Comparison of ENCODE assay signal across 8 cellular contexts in genomic region chr1:184051485-184052193, GRCh38. TPM values are rescaled to one million over a fixed set of nuclear protein-coding genes. Genes with fewer than 3 reads are reported as not detected.
DNase-seq lines count a peak whose midpoint lies in the region; FAIRE-seq and TF ChIP-seq lines count a peak whose summit lies in the region.

Gene TSEN15, plus strand, starts transcription at chr1:184051730. Its CDS starts 26 bp downstream, at chr1:184051756.

- H3K14ac ChIP-seq in H9 (ENCODE audit: insufficient read depth, low read length): peak within 1 kb of the TSS; percentile 91

- H3K27ac ChIP-seq in H9 (ENCODE audit: insufficient read length, low read depth, low read length) (peak within 1 kb of the TSS; percentile 81), ovary (peak within 1 kb of the TSS in 1 of 2 donors; percentile 52), tibial artery (peak within 1 kb of the TSS; percentile 81 to 89)

- no peaks in the 10 kb centered on the region; a peak in 2 of 5 replicates for H3K9me3 Mint-ChIP-seq in H9
- H3K9me3 Mint-ChIP-seq in activated naive CD4-positive, alpha-beta T cell treated with anti-CD3 and anti-CD28 coated beads for 36 hours: no peaks in the 10 kb centered on the region

- peak within 1 kb of the TSS; percentile 56 for H3K56ac ChIP-seq in H9 (ENCODE audit: insufficient read length, low read depth, low read length)

- H3K36me3 Mint-ChIP-seq in H9 (ENCODE audit: insufficient read depth in 1 of 3, low read depth in 3 of 3): peaks cover 7 to 20% (median 10%) of the 10 kb centered on the region in 3 experiments
- peaks cover 15% of the 10 kb centered on the region for H3K36me3 Mint-ChIP-seq in activated naive CD4-positive, alpha-beta T cell treated with anti-CD3 and anti-CD28 coated beads for 36 hours (ENCODE audit: low read depth)

- H3K18ac ChIP-seq in H9 (ENCODE audit: insufficient read length, low read depth, low read length): peak within 1 kb of the TSS; percentile 93

- H2BK5ac ChIP-seq in H9 (ENCODE audit: insufficient read length, low read length): no peak within 1 kb of the TSS

- no peaks in the 10 kb centered on the region for H3K79me2 ChIP-seq in H9 (ENCODE audit: insufficient read depth, low read length)

- H3K27me3 ChIP-seq in H9 (ENCODE audit: insufficient read depth, low read length): no peaks in the 10 kb centered on the region
- H3K27me3 ChIP-seq in MG63: no peaks in the 10 kb centered on the region
- no peaks in the 10 kb centered on the region for H3K27me3 ChIP-seq in ovary
- no peaks in the 10 kb centered on the region for H3K27me3 ChIP-seq in tibial artery

- H3K36me3 ChIP-seq in MG63 (peaks cover 19% of the 10 kb centered on the region), ovary (no peaks in the 10 kb centered on the region), tibial artery (peaks cover 0 to 7% (median 6%) of the 10 kb centered on the region in 3 donors)

- CTCF ChIA-PET in activated naive CD4-positive, alpha-beta T cell treated with anti-CD3 and anti-CD28 coated beads for 36 hours (lab: Charles Lee): interaction anchor here (0.7 to 1.3 kb wide), 2 partner anchors 11 to 367 kb away, joined by 3 read pairs; no protein-coding TSS in a partner anchor

- TF ChIP-seq CTCF in H9 (conservative IDR thresholded peaks at IDR 0.05): no peak
- TF ChIP-seq CTCF in ovary (IDR thresholded peaks at IDR 0.05): no peak
- TF ChIP-seq CTCF in tibial artery (IDR thresholded peaks at IDR 0.05): no peak

- no peak within 1 kb of the TSS for H3K23ac ChIP-seq in H9 (ENCODE audit: insufficient read length, low read depth, low read length)

- no peaks in the 10 kb centered on the region for H4K20me1 ChIP-seq in H9 (ENCODE audit: control insufficient read depth, insufficient read depth, insufficient read length)

- TF ChIP-seq EP300 in ovary (IDR thresholded peaks at IDR 0.05): no peak

- peak within 1 kb of the TSS; percentile 67 for H3K4me2 ChIP-seq in H9 (ENCODE audit: insufficient read depth, insufficient read length, low read length)

- H3K4me1 ChIP-seq in H9 (ENCODE audit: insufficient read depth, low read length): peaks cover 3% of the 10 kb centered on the region; the same call in 1 of the 2 replicates
- peaks cover 4% of the 10 kb centered on the region for H3K4me1 ChIP-seq in ovary (ENCODE audit: insufficient read depth)
- H3K4me1 ChIP-seq in tibial artery: peaks cover 0 to 23% (median 16%) of the 10 kb centered on the region in 4 donors

- H3K23me2 ChIP-seq in H9 (ENCODE audit: insufficient read length, low read depth, low read length, poor library complexity, severe bottlenecking): peaks cover 4% of the 10 kb centered on the region

- peak within 1 kb of the TSS; percentile 63 for H4K5ac ChIP-seq in H9 (ENCODE audit: insufficient read length, low read depth, low read length)

- peak within 1 kb of the TSS; percentile 3 for H2BK12ac ChIP-seq in H9 (ENCODE audit: insufficient read length, low read depth, low read length)

- peak within 1 kb of the TSS; percentile 14 for H2BK120ac ChIP-seq in H9 (ENCODE audit: low read depth, low read length, poor library complexity, severe bottlenecking)

- DNase-seq in H9 (peak; percentile 71), MG63 (peak; percentile 87), SK-N-DZ (ENCODE audit: low spot score) (peak; percentile 76), glomerular endothelial cell (ENCODE audit: extremely low read depth, low read depth, low spot score) (no peak), ovary (peak; percentile 55 to 81 (median 66)), tibial artery (peak; percentile 69 to 83)
- peak; percentile 84 for DNase-seq in activated naive CD4-positive, alpha-beta T cell treated with anti-CD3 and anti-CD28 coated beads for 36 hours

- peaks cover 46 to 56% of the 10 kb centered on the region in 2 experiments for H3K4me1 Mint-ChIP-seq in H9
- H3K4me1 Mint-ChIP-seq in activated naive CD4-positive, alpha-beta T cell treated with anti-CD3 and anti-CD28 coated beads for 36 hours (ENCODE audit: low read depth): peaks cover 34% of the 10 kb centered on the region

- no peak within 1 kb of the TSS for H2AK5ac ChIP-seq in H9 (ENCODE audit: insufficient read length, low read length)

- WGBS in H9 (ENCODE audit: extremely low coverage, insufficient read length, low lambda C conversion rate): no CpG with 5 or more reads among the region's 54 CpGs
- WGBS in ovary, 3 donors: 0% methylated on average over 40 to 54 of the region's 54 CpGs

- peak; percentile 92 for FAIRE-seq in G401.6 (lab: Jason Lieb, UNC)

- no peak within 1 kb of the TSS for H4K91ac ChIP-seq in H9 (ENCODE audit: insufficient read length, low read depth, low read length)

- peaks cover 3% of the 10 kb centered on the region for H3K27me3 Mint-ChIP-seq in H9 (ENCODE audit: low read depth)
- H3K27me3 Mint-ChIP-seq in activated naive CD4-positive, alpha-beta T cell treated with anti-CD3 and anti-CD28 coated beads for 36 hours (ENCODE audit: low read depth): peaks cover 5% of the 10 kb centered on the region

- H2BK15ac ChIP-seq in H9 (ENCODE audit: low read depth, low read length): no peak within 1 kb of the TSS

- H3K9ac ChIP-seq in H9 (ENCODE audit: extremely low read depth, insufficient read length, low read length): peak within 1 kb of the TSS; percentile 88

- H3T11ph ChIP-seq in H9 (ENCODE audit: low read length): peak within 1 kb of the TSS; percentile 23

- H2AFZ ChIP-seq in H9 (ENCODE audit: low read length): peak within 1 kb of the TSS; percentile 33

- TF ChIP-seq POLR2A in ovary (IDR thresholded peaks at IDR 0.05): peak; percentile 32

- intact Hi-C loops in activated naive CD4-positive, alpha-beta T cell treated with anti-CD3 and anti-CD28 coated beads for 36 hours (cut with micrococcal nuclease): loop anchor here (1.0 to 10.0 kb wide), 13 partner anchors 14 to 993 kb away; partner anchors contain the start of genes APOBEC4, ARPC5, C1orf21 and COLGALT2
- intact Hi-C loops in ovary (cut with DNase I) (no loop called here), tibial artery (cut with DNase I; ENCODE audit: low total_unique reads) (no loop called here)

- H3K4me3 Mint-ChIP-seq in H9: peak within 1 kb of the TSS; percentile 88 to 95
- H3K4me3 Mint-ChIP-seq in activated naive CD4-positive, alpha-beta T cell treated with anti-CD3 and anti-CD28 coated beads for 36 hours: peak within 1 kb of the TSS; percentile 96

- no peak within 1 kb of the TSS for H2BK20ac ChIP-seq in H9 (ENCODE audit: low read depth, low read length, poor library complexity, severe bottlenecking)

- H3K9me3 ChIP-seq in H9 (ENCODE audit: control insufficient read depth, low read depth, low read length) (no peaks in the 10 kb centered on the region), MG63 (no peaks in the 10 kb centered on the region), ovary (no peaks in the 10 kb centered on the region), tibial artery (no peaks in the 10 kb centered on the region)

- peak within 1 kb of the TSS; percentile 98 to 99 (median 99) for H3K27ac Mint-ChIP-seq in H9
- peak within 1 kb of the TSS; percentile 96 for H3K27ac Mint-ChIP-seq in activated naive CD4-positive, alpha-beta T cell treated with anti-CD3 and anti-CD28 coated beads for 36 hours

- no peaks in the 10 kb centered on the region for H3K79me1 ChIP-seq in H9 (ENCODE audit: insufficient read depth, low read depth, low read length, poor library complexity, severe bottlenecking)

- no peak within 1 kb of the TSS; the same call in 1 of the 2 replicates for H3K4ac ChIP-seq in H9 (ENCODE audit: low read depth, low read length)

- no peak within 1 kb of the TSS for H4K8ac ChIP-seq in H9 (replicated peaks; ENCODE audit: insufficient read length, low read depth, low read length)

- H3K4me3 ChIP-seq in MG63: peak within 1 kb of the TSS; percentile 76
- peak within 1 kb of the TSS; percentile 81 for H3K4me3 ChIP-seq in ovary
- peak within 1 kb of the TSS; percentile 87 to 96 for H3K4me3 ChIP-seq in tibial artery

RNA-seq across cellular contexts. Expression of gene TSEN15, which starts in this region (rescaled TPM):
- total RNA-seq in H9 (2021) (20.1 and 21.9 TPM in 2 replicates), glomerular endothelial cell (22.6 and 30.8 TPM in 2 replicates), ovary (10 to 100 TPM; 12.8 to 54.1 (median 18.2) TPM)
- 81.1 and 152 TPM in 2 replicates for total RNA-seq in MG63 (2014; rRNA removed; shearing (Covaris generic); ENCODE audit: low replicate concordance)
- 73.6 and 89.2 TPM in 2 replicates for polyA plus RNA-seq in SK-N-DZ (2014; cell fraction: cytosol; rRNA removed)
- 46.6 and 74.9 TPM in 2 replicates for polyA plus RNA-seq in SK-N-DZ (2014; cell fraction: nucleus; rRNA removed)
- 10 to 100 TPM; 52.6 to 57.6 TPM for total RNA-seq in activated naive CD4-positive, alpha-beta T cell treated with anti-CD3 and anti-CD28 coated beads for 36 hours
- 10 to 100 TPM; 12.7 to 23.7 TPM for polyA plus RNA-seq in ovary
